In the genomic region with DNA sequence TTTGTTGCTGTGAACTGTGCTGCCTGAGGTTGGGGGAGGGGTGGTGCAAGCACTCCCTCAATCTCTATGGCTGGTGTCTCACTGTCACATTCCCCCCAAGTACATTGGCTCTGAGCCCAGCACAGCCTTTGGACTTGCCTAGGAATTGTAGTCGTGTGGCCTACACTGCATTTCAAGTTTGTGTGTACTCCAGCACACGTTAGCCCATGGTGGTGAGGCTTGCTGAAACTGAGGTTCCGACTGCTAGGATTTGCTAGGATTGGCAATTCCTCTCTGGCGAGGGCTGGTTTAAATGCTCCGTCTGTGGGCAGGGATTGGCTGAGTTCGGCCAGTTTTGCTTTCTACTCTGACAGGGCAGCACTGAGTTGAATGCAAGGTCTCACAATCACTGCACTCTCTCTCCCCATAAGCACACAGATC, we compare ENCODE assay signal across 17 cellular contexts.
DNase-seq lines count a peak whose midpoint lies in the region; ATAC-seq and TF ChIP-seq lines count a peak whose summit lies in the region.
"Had no signal": no experiment of that assay in that cellular context is flagged by ENCODE, and none has a peak within 500 bp of the region (broad histone marks: within the 10 kb centered on the region; RNA-seq: fewer than 3 reads in every experiment).

No MANE protein-coding gene starts in this region.

- no peaks in the 10 kb centered on the region for H3K36me3 Mint-ChIP-seq in nephron progenitor cell (ENCODE audit: low read depth)
- H3K36me3 Mint-ChIP-seq: activated CD8-positive, alpha-beta memory T cell treated with anti-CD3 and anti-CD28 coated beads, Interleukin-2, amount 10 ng/mL, durations not matched to agents 7 days and 5 days had no signal

- BruUV-seq in OCI-LY7 (replicated peaks; lab: Mats Ljungman, UMichigan): no TSS peak

- H3K4me2 ChIP-seq in OCI-LY7 (ENCODE audit: low read length) (no peak overlapping the region), smooth muscle cell (no peak overlapping the region)

- 20 to 43% methylated on average over 6 of the region's 6 CpGs for WGBS in heart right ventricle, 2 donors
- 74% methylated on average over 6 of the region's 6 CpGs for WGBS in smooth muscle cell (ENCODE audit: low lambda C conversion rate)

- H3K27me3 ChIP-seq in heart right ventricle: no peaks in the 10 kb centered on the region
- H3K27me3 ChIP-seq in foreskin keratinocyte: no peaks in the 10 kb centered on the region
- H3K27me3 ChIP-seq in smooth muscle cell (ENCODE audit: low read depth): no peaks in the 10 kb centered on the region

- H3K4me1 Mint-ChIP-seq in nephron progenitor cell: peaks cover 9% of the 10 kb centered on the region
- H3K4me1 Mint-ChIP-seq: activated CD4-positive, alpha-beta T cell treated with anti-CD3 and anti-CD28 coated beads for 36 hours; activated CD8-positive, alpha-beta memory T cell treated with anti-CD3 and anti-CD28 coated beads, Interleukin-2, amount 10 ng/mL, durations not matched to agents 7 days and 5 days had no signal

- POLR2A ChIA-PET in OCI-LY7 (lab: Charles Lee): no interaction called here

- DNase-seq in ELF-1 (ENCODE audit: low read depth, low spot score) (peak; percentile 5), astrocyte of the hippocampus (ENCODE audit: low read depth, low spot score) (peak; percentile 34), heart right ventricle (peak; percentile 47 to 78), nephron progenitor cell (no peak), KG1 (lab: John Stamatoyannopoulos, UW) (no peak), foreskin keratinocyte (no peak), OCI-LY7 (ENCODE audit: low spot score) (no peak), smooth muscle cell (lab: John Stamatoyannopoulos, UW; ENCODE audit: unreplicated experiment) (no peak)
- DNase-seq: ACHN; activated CD4-positive, alpha-beta T cell treated with anti-CD3 and anti-CD28 coated beads for 36 hours; activated CD8-positive, alpha-beta memory T cell treated with anti-CD3 and anti-CD28 coated beads, Interleukin-2, amount 10 ng/mL, durations not matched to agents 7 days and 5 days; CD4-positive, alpha-beta T cell; cerebellar nuclear complex; NCI-H2029; NCI-H774 had no signal

- H2AFZ ChIP-seq in OCI-LY7 (ENCODE audit: low read length) (no peak overlapping the region), smooth muscle cell (ENCODE audit: low read depth) (no peak overlapping the region)

- H3K9ac ChIP-seq in smooth muscle cell (ENCODE audit: low read depth): no peak overlapping the region

- no peak overlapping the region for H3K4me3 Mint-ChIP-seq in nephron progenitor cell
- H3K4me3 Mint-ChIP-seq: activated CD4-positive, alpha-beta T cell treated with anti-CD3 and anti-CD28 coated beads for 36 hours; activated CD8-positive, alpha-beta memory T cell treated with anti-CD3 and anti-CD28 coated beads, Interleukin-2, amount 10 ng/mL, durations not matched to agents 7 days and 5 days; CD4-positive, alpha-beta T cell; natural killer cell treated with Interleukin-12 subunit alpha and Interleukin-12 subunit beta and Interleukin-15 and Interleukin-18, amount 100 ng/mL, for 72 hours had no signal

- H3K27ac Mint-ChIP-seq in nephron progenitor cell: peak overlapping the region; percentile 71
- H3K27ac Mint-ChIP-seq: activated CD4-positive, alpha-beta T cell treated with anti-CD3 and anti-CD28 coated beads for 36 hours; activated CD8-positive, alpha-beta memory T cell treated with anti-CD3 and anti-CD28 coated beads, Interleukin-2, amount 10 ng/mL, durations not matched to agents 7 days and 5 days; CD4-positive, alpha-beta T cell; natural killer cell treated with Interleukin-12 subunit alpha and Interleukin-12 subunit beta and Interleukin-15 and Interleukin-18, amount 100 ng/mL, for 72 hours had no signal

- no peaks in the 10 kb centered on the region for H3K9me2 ChIP-seq in OCI-LY7 (ENCODE audit: insufficient read depth, low read length)

- H3K4me1 ChIP-seq in heart right ventricle (peaks cover 0 to 15% (median 7%) of the 10 kb centered on the region in 9 donors), foreskin keratinocyte (peaks cover 7% of the 10 kb centered on the region), OCI-LY7 (ENCODE audit: insufficient read depth, low read length, poor library complexity, severe bottlenecking) (no peaks in the 10 kb centered on the region), smooth muscle cell (ENCODE audit: low read depth) (no peaks in the 10 kb centered on the region)

- no peaks in the 10 kb centered on the region for H4K20me1 ChIP-seq in OCI-LY7 (ENCODE audit: insufficient read depth, low read length)
- H4K20me1 ChIP-seq in smooth muscle cell (ENCODE audit: low read depth): no peaks in the 10 kb centered on the region

- H3K9me3 ChIP-seq in heart right ventricle (peaks cover 0 to 23% (median 0%) of the 10 kb centered on the region in 11 donors), OCI-LY7 (ENCODE audit: low read length) (no peaks in the 10 kb centered on the region), smooth muscle cell (replicated peaks; ENCODE audit: low read depth) (no peaks in the 10 kb centered on the region)

- CTCF ChIA-PET in OCI-LY7 (lab: Charles Lee; ENCODE audit: unreplicated experiment): no interaction called here

- no peak for TF ChIP-seq CTCF in heart right ventricle (IDR thresholded peaks at IDR 0.05)
- no peak for TF ChIP-seq CTCF in nephron progenitor cell (IDR thresholded peaks at IDR 0.05)
- TF ChIP-seq CTCF in foreskin keratinocyte (conservative IDR thresholded peaks at IDR 0.05): no peak
- no peak for TF ChIP-seq CTCF in OCI-LY7 (conservative IDR thresholded peaks at IDR 0.05; ENCODE audit: low read length)
- no peak for TF ChIP-seq CTCF in smooth muscle cell (IDR thresholded peaks at IDR 0.05; ENCODE audit: borderline replicate concordance, insufficient read depth, poor library complexity, severe bottlenecking)

- ATAC-seq in heart right ventricle: peak; percentile 83 to 99 (median 96)
- ATAC-seq in foreskin keratinocyte: no peak
- ATAC-seq: activated CD4-positive, alpha-beta T cell treated with anti-CD3 and anti-CD28 coated beads for 36 hours; activated CD8-positive, alpha-beta memory T cell treated with anti-CD3 and anti-CD28 coated beads, Interleukin-2, amount 10 ng/mL, durations not matched to agents 7 days and 5 days; natural killer cell treated with Interleukin-12 subunit alpha and Interleukin-12 subunit beta and Interleukin-15 and Interleukin-18, amount 100 ng/mL, for 72 hours; SK-N-SH treated with all-trans-retinoic acid at 6 μM for 48 hours had no signal

- H3K9me3 Mint-ChIP-seq in nephron progenitor cell: peaks cover 22% of the 10 kb centered on the region

- no peaks in the 10 kb centered on the region for H3K27me3 Mint-ChIP-seq in nephron progenitor cell (ENCODE audit: low read depth, poor library complexity)
- H3K27me3 Mint-ChIP-seq: activated CD4-positive, alpha-beta T cell treated with anti-CD3 and anti-CD28 coated beads for 36 hours; activated CD8-positive, alpha-beta memory T cell treated with anti-CD3 and anti-CD28 coated beads, Interleukin-2, amount 10 ng/mL, durations not matched to agents 7 days and 5 days; CD4-positive, alpha-beta T cell; natural killer cell treated with Interleukin-12 subunit alpha and Interleukin-12 subunit beta and Interleukin-15 and Interleukin-18, amount 100 ng/mL, for 72 hours had no signal

- no peak overlapping the region for H3K4me3 ChIP-seq in heart right ventricle
- no peak overlapping the region for H3K4me3 ChIP-seq in OCI-LY7 (ENCODE audit: low read depth, low read length, poor library complexity, severe bottlenecking)
- H3K4me3 ChIP-seq in smooth muscle cell: no peak overlapping the region

- H3K36me3 ChIP-seq in heart right ventricle (no peaks in the 10 kb centered on the region), OCI-LY7 (ENCODE audit: insufficient read depth, low read length) (no peaks in the 10 kb centered on the region), smooth muscle cell (ENCODE audit: low read depth) (no peaks in the 10 kb centered on the region)

- H3K79me2 ChIP-seq in OCI-LY7 (ENCODE audit: insufficient read depth, low read depth, low read length): no peaks in the 10 kb centered on the region
- no peaks in the 10 kb centered on the region for H3K79me2 ChIP-seq in smooth muscle cell (ENCODE audit: low read depth)

- no peaks in the 10 kb centered on the region for H3F3A ChIP-seq in smooth muscle cell (ENCODE audit: low read depth)

- H3K27ac ChIP-seq in heart right ventricle (peak overlapping the region in 9 of 10 donors; percentile 10 to 84 (median 71)), foreskin keratinocyte (no peak overlapping the region), OCI-LY7 (ENCODE audit: low read depth, low read length, poor library complexity, severe bottlenecking) (no peak overlapping the region), smooth muscle cell (ENCODE audit: low read depth) (no peak overlapping the region)

- intact Hi-C loops in heart right ventricle (cut with DNase I) (no loop called here), OCI-LY7 (cut with micrococcal nuclease; ENCODE audit: unreplicated experiment) (no loop called here)

Comparison
In these comparisons a context has a peak if more than half of its experiments do, and no peak if none do; other contexts are left out.
1. DNase-seq: peak in ELF-1 (single experiment), astrocyte of the hippocampus (single experiment) and heart right ventricle (2 of 2); none in nephron progenitor cell (single experiment), KG1 (single experiment), foreskin keratinocyte (0 of 2), OCI-LY7 (single experiment) and smooth muscle cell (single experiment).
2. H3K27ac ChIP-seq: peak in heart right ventricle (9 of 10); none in foreskin keratinocyte (single experiment), OCI-LY7 (single experiment) and smooth muscle cell (single experiment).